1 cellular context compared by ENCODE assay signal in the genomic region with DNA sequence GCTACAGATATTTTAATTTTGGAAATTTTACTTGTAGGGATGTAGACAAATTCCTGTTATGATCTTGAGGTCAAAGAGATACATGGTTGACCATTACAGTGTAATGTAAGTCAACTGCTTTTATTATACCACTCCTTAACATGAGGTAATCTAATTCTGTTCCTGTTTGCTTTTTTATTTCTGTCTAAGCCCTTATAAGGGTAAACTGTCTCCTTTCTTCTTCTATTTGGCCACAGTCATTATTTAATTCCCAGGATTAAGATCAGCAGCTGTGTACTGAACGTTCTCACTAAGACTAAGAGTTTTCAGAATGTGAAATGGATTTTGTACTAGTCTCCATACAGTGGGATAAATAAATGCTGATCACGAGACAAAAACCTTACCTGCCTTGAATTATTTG.
TF ChIP-seq lines count a peak whose summit lies in the region.

No MANE protein-coding gene starts in this region.

TF ChIP-seq in IMR-90, 13 proteins besides CTCF, POLR2A, EP300 and RAD21:
- TF ChIP-seq, protein P1, sequence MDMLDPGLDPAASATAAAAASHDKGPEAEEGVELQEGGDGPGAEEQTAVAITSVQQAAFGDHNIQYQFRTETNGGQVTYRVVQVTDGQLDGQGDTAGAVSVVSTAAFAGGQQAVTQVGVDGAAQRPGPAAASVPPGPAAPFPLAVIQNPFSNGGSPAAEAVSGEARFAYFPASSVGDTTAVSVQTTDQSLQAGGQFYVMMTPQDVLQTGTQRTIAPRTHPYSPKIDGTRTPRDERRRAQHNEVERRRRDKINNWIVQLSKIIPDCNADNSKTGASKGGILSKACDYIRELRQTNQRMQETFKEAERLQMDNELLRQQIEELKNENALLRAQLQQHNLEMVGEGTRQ (IDR thresholded peaks at IDR 0.05; ENCODE audit: low read depth, low read length), result no peak
- no peak for TF ChIP-seq BHLHE40 (IDR thresholded peaks at IDR 0.05; ENCODE audit: low read depth, low read length)
- no peak for TF ChIP-seq MXI1 (IDR thresholded peaks at IDR 0.05; ENCODE audit: borderline replicate concordance, low read depth, low read length)
- no peak for TF ChIP-seq MAFK (IDR thresholded peaks at IDR 0.05; ENCODE audit: low read depth, low read length)
- TF ChIP-seq MAZ (IDR thresholded peaks at IDR 0.05; ENCODE audit: borderline replicate concordance, low read depth, low read length), result no peak
- no peak for TF ChIP-seq RCOR1 (IDR thresholded peaks at IDR 0.05; ENCODE audit: insufficient replicate concordance, low read length)
- no peak for TF ChIP-seq CHD1 (IDR thresholded peaks at IDR 0.05; ENCODE audit: low read depth, low read length)
- TF ChIP-seq, protein P2, sequence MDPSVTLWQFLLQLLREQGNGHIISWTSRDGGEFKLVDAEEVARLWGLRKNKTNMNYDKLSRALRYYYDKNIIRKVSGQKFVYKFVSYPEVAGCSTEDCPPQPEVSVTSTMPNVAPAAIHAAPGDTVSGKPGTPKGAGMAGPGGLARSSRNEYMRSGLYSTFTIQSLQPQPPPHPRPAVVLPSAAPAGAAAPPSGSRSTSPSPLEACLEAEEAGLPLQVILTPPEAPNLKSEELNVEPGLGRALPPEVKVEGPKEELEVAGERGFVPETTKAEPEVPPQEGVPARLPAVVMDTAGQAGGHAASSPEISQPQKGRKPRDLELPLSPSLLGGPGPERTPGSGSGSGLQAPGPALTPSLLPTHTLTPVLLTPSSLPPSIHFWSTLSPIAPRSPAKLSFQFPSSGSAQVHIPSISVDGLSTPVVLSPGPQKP (IDR thresholded peaks at IDR 0.05; ENCODE audit: borderline replicate concordance, low read depth, low read length), result no peak
- TF ChIP-seq CEBPB (IDR thresholded peaks at IDR 0.05; ENCODE audit: low read depth, low read length), result no peak
- no peak for TF ChIP-seq RFX5 (IDR thresholded peaks at IDR 0.05; ENCODE audit: low read depth, low read length)
- TF ChIP-seq NFE2L2 (IDR thresholded peaks at IDR 0.05; ENCODE audit: low read depth, low read length), result no peak
- TF ChIP-seq SMC3 (IDR thresholded peaks at IDR 0.05; ENCODE audit: low read depth, low read length), result no peak
- TF ChIP-seq FOS (IDR thresholded peaks at IDR 0.05; ENCODE audit: low read depth, low read length), result no peak
